17 cellular contexts compared by ENCODE assay signal in genomic region chr2:37627715-37628114, GRCh38. TPM values are rescaled to one million over a fixed set of nuclear protein-coding genes. Genes with fewer than 3 reads are reported as not detected.
DNase-seq lines count a peak whose midpoint lies in the region; ATAC-seq and TF ChIP-seq lines count a peak whose summit lies in the region.
"Had no signal": no experiment of that assay in that cellular context is flagged by ENCODE, and none has a peak within 500 bp of the region (broad histone marks: within the 10 kb centered on the region; RNA-seq: fewer than 3 reads in every experiment).

No MANE protein-coding gene starts in this region.

- DNase-seq in EH (ENCODE audit: low read depth) = peak; percentile 58
- peak; percentile 63 for DNase-seq in HT1080 (ENCODE audit: low read depth)
- no peak for DNase-seq in effector memory CD8-positive, alpha-beta T cell
- no peak for DNase-seq in natural killer cell treated with Interleukin-12 subunit alpha and Interleukin-12 subunit beta and Interleukin-15 and Interleukin-18, amount 100 ng/mL, for 72 hours (ENCODE audit: low spot score)
- no peak for DNase-seq in NCI-H2171 (lab: John Stamatoyannopoulos, UW)
- DNase-seq in Calu3 = no peak
- DNase-seq: activated CD4-positive, alpha-beta T cell treated with anti-CD3 and anti-CD28 coated beads, Interleukin-2, amount 10 ng/mL, durations not matched to agents 24 days and 14 days; BE2C; heart left ventricle; immature natural killer cell; NCI-H146; NCI-H2227 treated with DMSO at 0.1 percent for 48 hours; stimulated activated CD4-positive, alpha-beta T cell treated with anti-CD3 and anti-CD28 coated beads, Interleukin-4, amount 100 ng/mL, for 24 hours had no signal

- H3K36me3 Mint-ChIP-seq in effector memory CD8-positive, alpha-beta T cell (ENCODE audit: insufficient read depth) = peaks cover 20% of the 10 kb centered on the region
- H3K36me3 Mint-ChIP-seq in natural killer cell treated with Interleukin-12 subunit alpha and Interleukin-12 subunit beta and Interleukin-15 and Interleukin-18, amount 100 ng/mL, for 72 hours = peaks cover 10% of the 10 kb centered on the region
- H3K36me3 Mint-ChIP-seq in Calu3 (ENCODE audit: insufficient read depth, unreplicated experiment) = no peaks in the 10 kb centered on the region

- no peak for TF ChIP-seq CTCF in Calu3 (IDR thresholded peaks at IDR 0.05; ENCODE audit: unreplicated experiment)

- ATAC-seq in effector memory CD8-positive, alpha-beta T cell (replicated peaks) = no peak
- ATAC-seq in natural killer cell treated with Interleukin-12 subunit alpha and Interleukin-12 subunit beta and Interleukin-15 and Interleukin-18, amount 100 ng/mL, for 72 hours = no peak
- no peak for ATAC-seq in GM21423 (IDR thresholded peaks at IDR 0.05; ENCODE audit: unreplicated experiment)
- ATAC-seq: esophagus mucosa, heart left ventricle, Panc1 had no signal

- no peaks in the 10 kb centered on the region for H3K9me3 Mint-ChIP-seq in effector memory CD8-positive, alpha-beta T cell
- H3K9me3 Mint-ChIP-seq in natural killer cell treated with Interleukin-12 subunit alpha and Interleukin-12 subunit beta and Interleukin-15 and Interleukin-18, amount 100 ng/mL, for 72 hours = no peaks in the 10 kb centered on the region
- H3K9me3 Mint-ChIP-seq in Calu3 (ENCODE audit: low read depth, unreplicated experiment) = peaks cover 4% of the 10 kb centered on the region
- H3K9me3 Mint-ChIP-seq: activated CD4-positive, alpha-beta T cell treated with anti-CD3 and anti-CD28 coated beads, Interleukin-2, amount 10 ng/mL, durations not matched to agents 24 days and 14 days; nephron had no signal

- H3K27me3 Mint-ChIP-seq in effector memory CD8-positive, alpha-beta T cell = no peaks in the 10 kb centered on the region
- no peaks in the 10 kb centered on the region for H3K27me3 Mint-ChIP-seq in natural killer cell treated with Interleukin-12 subunit alpha and Interleukin-12 subunit beta and Interleukin-15 and Interleukin-18, amount 100 ng/mL, for 72 hours
- H3K27me3 Mint-ChIP-seq in Calu3 (ENCODE audit: unreplicated experiment) = no peaks in the 10 kb centered on the region

- intact Hi-C loops in Calu3 (cut with micrococcal nuclease; ENCODE audit: unreplicated experiment) = no loop called here

- H3K4me3 Mint-ChIP-seq in effector memory CD8-positive, alpha-beta T cell = no peak overlapping the region
- no peak overlapping the region for H3K4me3 Mint-ChIP-seq in natural killer cell treated with Interleukin-12 subunit alpha and Interleukin-12 subunit beta and Interleukin-15 and Interleukin-18, amount 100 ng/mL, for 72 hours
- no peak overlapping the region for H3K4me3 Mint-ChIP-seq in Calu3 (ENCODE audit: low read depth, unreplicated experiment)
- H3K4me3 Mint-ChIP-seq: activated CD4-positive, alpha-beta T cell treated with anti-CD3 and anti-CD28 coated beads, Interleukin-2, amount 10 ng/mL, durations not matched to agents 24 days and 14 days; nephron had no signal

- CTCF ChIA-PET in Calu3 (lab: Charles Lee) = no interaction called here

- peaks cover 64 to 67% of the 10 kb centered on the region in 2 donors for H3K4me1 Mint-ChIP-seq in effector memory CD8-positive, alpha-beta T cell (ENCODE audit: low read depth in 2 of 2)
- peaks cover 66 to 73% of the 10 kb centered on the region in 2 donors for H3K4me1 Mint-ChIP-seq in natural killer cell treated with Interleukin-12 subunit alpha and Interleukin-12 subunit beta and Interleukin-15 and Interleukin-18, amount 100 ng/mL, for 72 hours (ENCODE audit: low read depth in 2 of 2)
- peaks cover 11% of the 10 kb centered on the region for H3K4me1 Mint-ChIP-seq in Calu3 (ENCODE audit: low read depth, unreplicated experiment)

- BruUV-seq in Calu3 (replicated peaks; lab: Mats Ljungman, UMichigan) = no TSS peak

- peak overlapping the region; percentile 84 to 91 for H3K27ac Mint-ChIP-seq in effector memory CD8-positive, alpha-beta T cell
- H3K27ac Mint-ChIP-seq in natural killer cell treated with Interleukin-12 subunit alpha and Interleukin-12 subunit beta and Interleukin-15 and Interleukin-18, amount 100 ng/mL, for 72 hours = peak overlapping the region; percentile 95
- H3K27ac Mint-ChIP-seq in Calu3 (ENCODE audit: unreplicated experiment) = no peak overlapping the region
- H3K27ac Mint-ChIP-seq: activated CD4-positive, alpha-beta T cell treated with anti-CD3 and anti-CD28 coated beads, Interleukin-2, amount 10 ng/mL, durations not matched to agents 24 days and 14 days; nephron had no signal

RNA-seq across cellular contexts. Expression of gene CDC42EP3, which starts 43.7 kb away (rescaled TPM):
- 93.8 and 101 TPM in 2 replicates for total RNA-seq in HT1080 (2014; rRNA removed; shearing (Covaris generic))
- 146 and 155 TPM in 2 replicates for polyA plus RNA-seq in HT1080 (2015; cell fraction: cytosol; rRNA removed)
- polyA plus RNA-seq in HT1080 (2015; cell fraction: nucleus; rRNA removed) = 96.6 and 109 TPM in 2 replicates
- total RNA-seq in natural killer cell treated with Interleukin-12 subunit alpha and Interleukin-12 subunit beta and Interleukin-15 and Interleukin-18, amount 100 ng/mL, for 72 hours = 10 to 100 TPM; 36.0 to 40.1 TPM
- 26.9 and 29.4 TPM in 2 replicates for total RNA-seq in Calu3 (2022)

Comparison
In these comparisons a context has a peak if more than half of its experiments do, and no peak if none do; other contexts are left out.
1. DNase-seq: peak in EH (single experiment) and HT1080 (single experiment); none in effector memory CD8-positive, alpha-beta T cell (0 of 3), natural killer cell treated with Interleukin-12 subunit alpha and Interleukin-12 subunit beta and Interleukin-15 and Interleukin-18, amount 100 ng/mL, for 72 hours (single experiment), NCI-H2171 (single experiment) and Calu3 (single experiment).